32 cellular contexts compared by ENCODE assay signal in the genomic region with DNA sequence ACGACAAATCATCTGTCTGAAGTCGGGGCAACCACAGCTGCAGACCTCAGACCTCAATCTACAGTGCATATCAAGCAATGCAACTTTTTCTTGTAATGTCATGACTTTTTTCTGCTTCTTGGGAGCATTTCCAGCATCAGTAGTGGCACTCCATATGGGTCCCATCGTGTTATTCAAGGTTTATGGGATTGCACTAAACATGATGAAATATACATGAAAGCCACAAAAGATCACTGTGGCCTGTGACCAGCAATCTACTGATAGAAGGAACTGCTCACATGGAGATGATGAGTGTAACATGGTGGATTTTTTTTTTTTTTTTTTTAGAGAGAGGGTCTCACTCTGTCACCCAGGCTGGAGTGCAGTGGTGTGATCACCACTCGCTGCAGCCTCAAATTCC.
"Had no signal": no experiment of that assay in that cellular context is flagged by ENCODE, and none has a peak within 500 bp of the region (broad histone marks: within the 10 kb centered on the region; RNA-seq: fewer than 3 reads in every experiment).

No MANE protein-coding gene starts in this region.

- H3K4me1 Mint-ChIP-seq: naive B cell; neural crest cell; stimulated activated naive B cell treated with anti-CD40 and anti-IgM and Interleukin-4, amounts not matched to agents 10 μg/mL and 1 μg/mL and 100 μg/mL, for 72 hours had no signal

- FAIRE-seq: pancreas, small intestine had no signal

- H3K36me3 ChIP-seq: gastroesophageal sphincter, heart right ventricle, lower lobe of right lung, neutrophil, pancreas, right lobe of liver, suprapubic skin, transverse colon, upper lobe of right lung, uterus had no signal

- H3K4me3 ChIP-seq: dorsolateral prefrontal cortex, gastroesophageal sphincter, heart right ventricle, lower lobe of right lung, mucosa of descending colon, pancreas, right lobe of liver, suprapubic skin, transverse colon, upper lobe of right lung, uterus had no signal

- H3K36me3 Mint-ChIP-seq: naive B cell; natural killer cell treated with Interleukin-12 subunit alpha and Interleukin-12 subunit beta and Interleukin-15 and Interleukin-18, amount 100 ng/mL, for 72 hours; stimulated activated naive B cell treated with anti-CD40 and anti-IgM and Interleukin-4, amounts not matched to agents 10 μg/mL and 1 μg/mL and 100 μg/mL, for 72 hours had no signal

- H3K27ac ChIP-seq: dorsolateral prefrontal cortex, epithelial cell of prostate, foreskin keratinocyte, gastroesophageal sphincter, heart right ventricle, lower lobe of right lung, neutrophil, pancreas, right lobe of liver, suprapubic skin, transverse colon, upper lobe of right lung, uterus had no signal

- H3K9me3 Mint-ChIP-seq: endodermal cell; stimulated activated naive CD8-positive, alpha-beta T cell treated with anti-CD3 and anti-CD28 coated beads, Interleukin-15, Interleukin-2, amounts not matched to agents 100 ng/mL and 50 ng/mL, for 24 hours had no signal

- H3K4me3 Mint-ChIP-seq: endodermal cell; naive B cell; natural killer cell treated with Interleukin-12 subunit alpha and Interleukin-12 subunit beta and Interleukin-15 and Interleukin-18, amount 100 ng/mL, for 72 hours; neural crest cell; stimulated activated naive B cell treated with anti-CD40 and anti-IgM and Interleukin-4, amounts not matched to agents 10 μg/mL and 1 μg/mL and 100 μg/mL, for 72 hours; stimulated activated naive CD8-positive, alpha-beta T cell treated with anti-CD3 and anti-CD28 coated beads, Interleukin-15, Interleukin-2, amounts not matched to agents 100 ng/mL and 50 ng/mL, for 24 hours had no signal

- DNase-seq: cortex of kidney; dorsolateral prefrontal cortex; effector CD4-positive, alpha-beta T cell; endodermal cell; foreskin keratinocyte; heart right ventricle; hippocampal formation; islet precursor cell; kidney glomerular epithelial cell; left colon; left ventricle myocardium superior; lower lobe of right lung; mucosa of descending colon; naive B cell; pancreas; retina; right lobe of liver; small intestine; stimulated activated CD4-positive, alpha-beta T cell treated with anti-CD3 and anti-CD28 coated beads, Interleukin-15, amount 100 ng/mL, for 24 hours; stimulated activated CD4-positive, alpha-beta T cell treated with anti-CD3 and anti-CD28 coated beads, Interleukin-2, amount 100 ng/mL, for 48 hours; stimulated activated naive B cell treated with anti-CD40 and anti-IgM and Interleukin-4, amounts not matched to agents 10 μg/mL and 1 μg/mL and 100 μg/mL, for 72 hours; transverse colon; upper lobe of right lung; uterus had no signal

- H3K27ac Mint-ChIP-seq: endodermal cell; naive B cell; natural killer cell treated with Interleukin-12 subunit alpha and Interleukin-12 subunit beta and Interleukin-15 and Interleukin-18, amount 100 ng/mL, for 72 hours; stimulated activated naive B cell treated with anti-CD40 and anti-IgM and Interleukin-4, amounts not matched to agents 10 μg/mL and 1 μg/mL and 100 μg/mL, for 72 hours; stimulated activated naive CD8-positive, alpha-beta T cell treated with anti-CD3 and anti-CD28 coated beads, Interleukin-15, Interleukin-2, amounts not matched to agents 100 ng/mL and 50 ng/mL, for 24 hours had no signal

- H3K27me3 Mint-ChIP-seq: naive B cell; stimulated activated naive B cell treated with anti-CD40 and anti-IgM and Interleukin-4, amounts not matched to agents 10 μg/mL and 1 μg/mL and 100 μg/mL, for 72 hours; stimulated activated naive CD8-positive, alpha-beta T cell treated with anti-CD3 and anti-CD28 coated beads, Interleukin-15, Interleukin-2, amounts not matched to agents 100 ng/mL and 50 ng/mL, for 24 hours had no signal

- H3K4me1 ChIP-seq: foreskin keratinocyte, gastroesophageal sphincter, heart right ventricle, lower lobe of right lung, pancreas, right lobe of liver, suprapubic skin, transverse colon, upper lobe of right lung, uterus had no signal

- H3K27me3 ChIP-seq: dorsolateral prefrontal cortex, foreskin keratinocyte, gastroesophageal sphincter, heart right ventricle, neutrophil, pancreas, right lobe of liver, suprapubic skin, transverse colon, upper lobe of right lung, uterus had no signal

- ATAC-seq: esophagus mucosa; foreskin keratinocyte; gastroesophageal sphincter; heart right ventricle; left colon; left ventricle myocardium superior; lower lobe of right lung; mucosa of descending colon; natural killer cell treated with Interleukin-12 subunit alpha and Interleukin-12 subunit beta and Interleukin-15 and Interleukin-18, amount 100 ng/mL, for 72 hours; pancreas; right lobe of liver; stimulated activated naive B cell treated with anti-CD40 and anti-IgM and Interleukin-4, amounts not matched to agents 10 μg/mL and 1 μg/mL and 100 μg/mL, for 72 hours; upper lobe of right lung had no signal

- H3K9me3 ChIP-seq: gastroesophageal sphincter, heart right ventricle, lower lobe of right lung, mucosa of descending colon, neutrophil, pancreas, right lobe of liver, suprapubic skin, transverse colon, upper lobe of right lung, uterus had no signal
